ENCODE assay signal across 1 cellular context in the genomic region with DNA sequence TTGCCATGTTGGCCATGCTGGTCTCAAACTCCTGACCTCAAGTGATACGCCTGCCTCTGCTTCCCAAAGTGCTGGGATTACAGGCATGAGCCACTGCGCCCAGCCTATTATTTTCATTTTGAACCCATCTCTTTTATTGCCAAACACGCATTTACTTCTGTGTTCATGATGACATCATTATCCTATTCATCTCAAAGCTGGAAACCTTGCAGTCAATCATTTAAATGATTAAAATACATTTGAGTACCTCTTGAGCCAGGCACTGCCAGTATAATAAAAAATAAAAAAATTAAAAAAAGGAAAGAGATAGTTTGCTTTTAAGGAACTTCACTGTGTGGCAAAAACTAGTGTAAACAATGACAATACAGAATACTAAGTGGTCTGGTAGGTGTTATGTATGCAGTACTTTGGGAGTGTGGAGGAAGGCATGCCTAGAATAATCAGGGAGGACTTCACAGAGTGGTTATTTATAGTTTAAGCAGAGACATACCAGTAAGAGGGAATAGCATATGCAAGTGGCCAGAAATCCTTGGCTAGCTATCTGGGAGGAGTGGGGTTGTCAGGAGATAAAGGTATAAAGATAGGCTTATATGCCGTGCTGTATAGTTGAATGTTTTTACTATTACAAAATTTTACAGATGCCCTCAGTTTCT.
TF ChIP-seq lines count a peak whose summit lies in the region.

No MANE protein-coding gene starts in this region.

TF ChIP-seq in GM23338, 12 proteins besides CTCF, POLR2A, EP300 and RAD21 (continued from another document):
- no peak for TF ChIP-seq ZNF114 (CRISPR knock-in tag; IDR thresholded peaks at IDR 0.05)
- no peak for TF ChIP-seq NANOG (IDR thresholded peaks at IDR 0.05; ENCODE audit: borderline replicate concordance)
- TF ChIP-seq, protein P1, sequence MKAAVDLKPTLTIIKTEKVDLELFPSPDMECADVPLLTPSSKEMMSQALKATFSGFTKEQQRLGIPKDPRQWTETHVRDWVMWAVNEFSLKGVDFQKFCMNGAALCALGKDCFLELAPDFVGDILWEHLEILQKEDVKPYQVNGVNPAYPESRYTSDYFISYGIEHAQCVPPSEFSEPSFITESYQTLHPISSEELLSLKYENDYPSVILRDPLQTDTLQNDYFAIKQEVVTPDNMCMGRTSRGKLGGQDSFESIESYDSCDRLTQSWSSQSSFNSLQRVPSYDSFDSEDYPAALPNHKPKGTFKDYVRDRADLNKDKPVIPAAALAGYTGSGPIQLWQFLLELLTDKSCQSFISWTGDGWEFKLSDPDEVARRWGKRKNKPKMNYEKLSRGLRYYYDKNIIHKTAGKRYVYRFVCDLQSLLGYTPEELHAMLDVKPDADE (IDR thresholded peaks at IDR 0.05) = no peak
- TF ChIP-seq CREB1 (CRISPR knock-in tag; IDR thresholded peaks at IDR 0.05; ENCODE audit: low read depth) = no peak
- TF ChIP-seq, protein P2, sequence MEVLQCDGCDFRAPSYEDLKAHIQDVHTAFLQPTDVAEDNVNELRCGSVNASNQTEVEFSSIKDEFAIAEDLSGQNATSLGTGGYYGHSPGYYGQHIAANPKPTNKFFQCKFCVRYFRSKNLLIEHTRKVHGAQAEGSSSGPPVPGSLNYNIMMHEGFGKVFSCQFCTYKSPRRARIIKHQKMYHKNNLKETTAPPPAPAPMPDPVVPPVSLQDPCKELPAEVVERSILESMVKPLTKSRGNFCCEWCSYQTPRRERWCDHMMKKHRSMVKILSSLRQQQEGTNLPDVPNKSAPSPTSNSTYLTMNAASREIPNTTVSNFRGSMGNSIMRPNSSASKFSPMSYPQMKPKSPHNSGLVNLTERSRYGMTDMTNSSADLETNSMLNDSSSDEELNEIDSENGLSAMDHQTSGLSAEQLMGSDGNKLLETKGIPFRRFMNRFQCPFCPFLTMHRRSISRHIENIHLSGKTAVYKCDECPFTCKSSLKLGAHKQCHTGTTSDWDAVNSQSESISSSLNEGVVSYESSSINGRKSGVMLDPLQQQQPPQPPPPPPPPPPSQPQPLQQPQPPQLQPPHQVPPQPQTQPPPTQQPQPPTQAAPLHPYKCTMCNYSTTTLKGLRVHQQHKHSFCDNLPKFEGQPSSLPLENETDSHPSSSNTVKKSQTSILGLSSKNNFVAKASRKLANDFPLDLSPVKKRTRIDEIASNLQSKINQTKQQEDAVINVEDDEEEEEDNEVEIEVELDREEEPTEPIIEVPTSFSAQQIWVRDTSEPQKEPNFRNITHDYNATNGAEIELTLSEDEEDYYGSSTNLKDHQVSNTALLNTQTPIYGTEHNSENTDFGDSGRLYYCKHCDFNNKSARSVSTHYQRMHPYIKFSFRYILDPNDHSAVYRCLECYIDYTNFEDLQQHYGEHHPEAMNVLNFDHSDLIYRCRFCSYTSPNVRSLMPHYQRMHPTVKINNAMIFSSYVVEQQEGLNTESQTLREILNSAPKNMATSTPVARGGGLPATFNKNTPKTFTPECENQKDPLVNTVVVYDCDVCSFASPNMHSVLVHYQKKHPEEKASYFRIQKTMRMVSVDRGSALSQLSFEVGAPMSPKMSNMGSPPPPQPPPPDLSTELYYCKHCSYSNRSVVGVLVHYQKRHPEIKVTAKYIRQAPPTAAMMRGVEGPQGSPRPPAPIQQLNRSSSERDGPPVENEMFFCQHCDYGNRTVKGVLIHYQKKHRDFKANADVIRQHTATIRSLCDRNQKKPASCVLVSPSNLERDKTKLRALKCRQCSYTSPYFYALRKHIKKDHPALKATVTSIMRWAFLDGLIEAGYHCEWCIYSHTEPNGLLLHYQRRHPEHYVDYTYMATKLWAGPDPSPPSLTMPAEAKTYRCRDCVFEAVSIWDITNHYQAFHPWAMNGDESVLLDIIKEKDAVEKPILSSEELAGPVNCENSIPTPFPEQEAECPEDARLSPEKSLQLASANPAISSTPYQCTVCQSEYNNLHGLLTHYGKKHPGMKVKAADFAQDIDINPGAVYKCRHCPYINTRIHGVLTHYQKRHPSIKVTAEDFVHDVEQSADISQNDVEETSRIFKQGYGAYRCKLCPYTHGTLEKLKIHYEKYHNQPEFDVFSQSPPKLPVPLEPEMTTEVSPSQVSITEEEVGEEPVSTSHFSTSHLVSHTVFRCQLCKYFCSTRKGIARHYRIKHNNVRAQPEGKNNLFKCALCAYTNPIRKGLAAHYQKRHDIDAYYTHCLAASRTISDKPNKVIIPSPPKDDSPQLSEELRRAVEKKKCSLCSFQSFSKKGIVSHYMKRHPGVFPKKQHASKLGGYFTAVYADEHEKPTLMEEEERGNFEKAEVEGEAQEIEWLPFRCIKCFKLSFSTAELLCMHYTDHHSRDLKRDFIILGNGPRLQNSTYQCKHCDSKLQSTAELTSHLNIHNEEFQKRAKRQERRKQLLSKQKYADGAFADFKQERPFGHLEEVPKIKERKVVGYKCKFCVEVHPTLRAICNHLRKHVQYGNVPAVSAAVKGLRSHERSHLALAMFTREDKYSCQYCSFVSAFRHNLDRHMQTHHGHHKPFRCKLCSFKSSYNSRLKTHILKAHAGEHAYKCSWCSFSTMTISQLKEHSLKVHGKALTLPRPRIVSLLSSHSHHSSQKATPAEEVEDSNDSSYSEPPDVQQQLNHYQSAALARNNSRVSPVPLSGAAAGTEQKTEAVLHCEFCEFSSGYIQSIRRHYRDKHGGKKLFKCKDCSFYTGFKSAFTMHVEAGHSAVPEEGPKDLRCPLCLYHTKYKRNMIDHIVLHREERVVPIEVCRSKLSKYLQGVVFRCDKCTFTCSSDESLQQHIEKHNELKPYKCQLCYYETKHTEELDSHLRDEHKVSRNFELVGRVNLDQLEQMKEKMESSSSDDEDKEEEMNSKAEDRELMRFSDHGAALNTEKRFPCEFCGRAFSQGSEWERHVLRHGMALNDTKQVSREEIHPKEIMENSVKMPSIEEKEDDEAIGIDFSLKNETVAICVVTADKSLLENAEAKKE (CRISPR knock-in tag; IDR thresholded peaks at IDR 0.05) = no peak
- no peak for TF ChIP-seq POLR2AphosphoS5 (IDR thresholded peaks at IDR 0.05; ENCODE audit: low read depth)
- no peak for TF ChIP-seq JUNB (IDR thresholded peaks at IDR 0.05; ENCODE audit: unreplicated experiment)
- TF ChIP-seq EZH2 (IDR thresholded peaks at IDR 0.05; ENCODE audit: low read depth, unreplicated experiment) = no peak
TF ChIP-seq in GM23338: peak in this region for 0.
